Comparison of ENCODE assay signal across 1 cellular context in genomic region chr5:173283318-173284288, GRCh38.
TF ChIP-seq lines count a peak whose summit lies in the region.

No MANE protein-coding gene starts in this region.

TF ChIP-seq in HEK293, 187 proteins besides CTCF, POLR2A, EP300 and RAD21 (continued from another document and continues in another):
- TF ChIP-seq ZNF449 (tag by site-specific recombination; IDR thresholded peaks at IDR 0.05) (0 out of 2 replicates have a peak, but pooled peaks have one; percentile 59), REST (tag by site-specific recombination; IDR thresholded peaks at IDR 0.05) (0 out of 2 replicates have a peak, but pooled peaks have one; percentile 21), ATF2 (tag by site-specific recombination; IDR thresholded peaks at IDR 0.05; ENCODE audit: low read depth) (no peak), ZNF580 (tag by site-specific recombination; IDR thresholded peaks at IDR 0.05) (0 out of 2 replicates have a peak, but pooled peaks have one; percentile 12), ZNF610 (tag by site-specific recombination; IDR thresholded peaks at IDR 0.05; ENCODE audit: borderline replicate concordance) (peak; percentile 60; the same call in 1 of the 2 replicates), ZNF585B (tag by site-specific recombination; IDR thresholded peaks at IDR 0.05) (no peak), ZNF76 (tag by site-specific recombination; IDR thresholded peaks at IDR 0.05; ENCODE audit: borderline replicate concordance, low read depth) (peak; percentile 76; the same call in 1 of the 2 replicates), ZNF148 (tag by site-specific recombination; IDR thresholded peaks at IDR 0.05; ENCODE audit: borderline replicate concordance) (no peak), ZNF138 (tag by site-specific recombination; IDR thresholded peaks at IDR 0.05; ENCODE audit: borderline replicate concordance) (no peak), KLF17 (tag by site-specific recombination; IDR thresholded peaks at IDR 0.05) (peak; percentile 67), ZNF426 (tag by site-specific recombination; IDR thresholded peaks at IDR 0.05) (no peak), ZNF571 (tag by site-specific recombination; IDR thresholded peaks at IDR 0.05) (no peak), ZNF266 (tag by site-specific recombination; IDR thresholded peaks at IDR 0.05; ENCODE audit: low read depth) (no peak), ZNF394 (tag by site-specific recombination; IDR thresholded peaks at IDR 0.05; ENCODE audit: borderline replicate concordance) (peak; percentile 55; the same call in 1 of the 2 replicates), ZFP37 (tag by site-specific recombination; IDR thresholded peaks at IDR 0.05) (peak; percentile 74; the same call in 1 of the 2 replicates), ZNF114 (tag by site-specific recombination; IDR thresholded peaks at IDR 0.05) (no peak), ZBTB44 (tag by site-specific recombination; IDR thresholded peaks at IDR 0.05) (peak; percentile 51; the same call in 1 of the 2 replicates), ZNF248 (tag by site-specific recombination; IDR thresholded peaks at IDR 0.05) (no peak), ZNF18 (tag by site-specific recombination; IDR thresholded peaks at IDR 0.05) (no peak), ZBTB11 (tag by site-specific recombination; conservative IDR thresholded peaks at IDR 0.05; ENCODE audit: low read depth) (peak; percentile 32), OVOL3 (tag by site-specific recombination; IDR thresholded peaks at IDR 0.05) (no peak), ZNF501 (tag by site-specific recombination; IDR thresholded peaks at IDR 0.05) (peak; percentile 89; the same call in 1 of the 2 replicates), SP7 (tag by site-specific recombination; IDR thresholded peaks at IDR 0.05) (peak; percentile 73), MEIS1 (CRISPR knock-in tag; IDR thresholded peaks at IDR 0.05; ENCODE audit: borderline replicate concordance) (no peak), IKZF3 (tag by site-specific recombination; IDR thresholded peaks at IDR 0.05) (0 out of 2 replicates have a peak, but pooled peaks have one; percentile 25), GLIS2 (tag by site-specific recombination; IDR thresholded peaks at IDR 0.05) (peak; percentile 83), ZNF423 (tag by site-specific recombination; IDR thresholded peaks at IDR 0.05) (no peak), ZNF514 (tag by site-specific recombination; IDR thresholded peaks at IDR 0.05) (no peak), ZBTB10 (tag by site-specific recombination; IDR thresholded peaks at IDR 0.05) (no peak), ZNF391 (tag by site-specific recombination; IDR thresholded peaks at IDR 0.05; ENCODE audit: borderline replicate concordance, low read depth) (no peak; the same call in 1 of the 2 replicates), ZNF23 (tag by site-specific recombination; IDR thresholded peaks at IDR 0.05; ENCODE audit: borderline replicate concordance) (no peak), ZNF155 (tag by site-specific recombination; IDR thresholded peaks at IDR 0.05) (no peak), ZSCAN16 (tag by site-specific recombination; IDR thresholded peaks at IDR 0.05) (no peak), OSR2 (tag by site-specific recombination; IDR thresholded peaks at IDR 0.05) (no peak), ZFP41 (tag by site-specific recombination; IDR thresholded peaks at IDR 0.05; ENCODE audit: borderline replicate concordance) (no peak), KLF10 (tag by site-specific recombination; IDR thresholded peaks at IDR 0.05) (peak; percentile 88)
